In the genomic region with DNA sequence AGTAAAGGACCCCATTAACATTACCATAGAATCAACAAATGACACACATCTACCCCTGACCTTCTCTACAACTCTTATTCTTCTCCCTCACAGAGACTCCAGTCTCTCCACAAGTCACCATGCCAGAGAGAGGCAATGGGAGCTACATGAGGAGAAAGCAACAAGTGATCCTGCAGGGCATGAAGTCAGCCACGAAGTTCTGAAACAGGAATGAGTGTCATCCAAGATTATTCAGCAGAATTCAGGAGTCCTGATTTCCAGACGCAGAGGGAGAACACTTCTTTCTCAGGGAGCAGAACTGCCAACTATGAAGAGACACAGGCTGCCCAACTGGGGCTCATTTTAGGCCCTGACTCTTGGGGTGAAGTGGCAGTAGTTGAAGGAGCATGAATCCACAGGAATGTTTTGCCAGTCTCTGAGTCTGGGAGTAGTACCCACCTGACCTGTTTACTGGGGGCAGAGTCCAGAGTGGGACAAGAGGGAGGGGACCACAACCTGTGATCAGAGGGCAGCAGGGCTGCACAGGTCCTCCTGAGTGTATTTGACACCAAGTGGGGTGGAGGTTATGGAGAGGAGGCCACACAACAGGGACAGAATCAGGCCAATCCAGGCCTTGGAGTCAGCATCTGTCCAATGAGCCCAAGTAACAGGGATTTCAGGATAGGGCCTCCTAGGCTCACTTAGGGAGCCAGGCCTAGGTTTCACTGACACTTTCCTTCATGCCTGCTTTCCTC, we compare ENCODE assay signal across 9 cellular contexts. TPM values are rescaled to one million over a fixed set of nuclear protein-coding genes. Genes with fewer than 3 reads are reported as not detected.
DNase-seq lines count a peak whose midpoint lies in the region; ATAC-seq and TF ChIP-seq lines count a peak whose summit lies in the region.
"Had no signal": no experiment of that assay in that cellular context is flagged by ENCODE, and none has a peak within 500 bp of the region (broad histone marks: within the 10 kb centered on the region; RNA-seq: fewer than 3 reads in every experiment).

No MANE protein-coding gene starts in this region.

- H3K36me3 ChIP-seq in HUES64 (ENCODE audit: insufficient read depth, low read length) (peaks cover 8% of the 10 kb centered on the region), mucosa of rectum (ENCODE audit: control insufficient read depth in 2 of 2, insufficient read depth in 2 of 2, low read length in 2 of 2) (peaks cover 6 to 14% of the 10 kb centered on the region in 2 donors)

- no peaks in the 10 kb centered on the region for H3K9me3 ChIP-seq in HUES64 (ENCODE audit: insufficient read depth, low read depth, low read length)
- no peaks in the 10 kb centered on the region for H3K9me3 ChIP-seq in mucosa of rectum (ENCODE audit: control insufficient read depth in 2 of 2, low read length in 2 of 2)

- H3K9ac ChIP-seq in HUES64 (ENCODE audit: low read depth, low read length), result peak overlapping the region; percentile 39
- H3K9ac ChIP-seq in mucosa of rectum (ENCODE audit: low read depth in 1 of 2, low read length in 2 of 2), result peak overlapping the region; percentile 85 to 86

- peaks cover 18% of the 10 kb centered on the region for H3K4me1 ChIP-seq in HUES64 (ENCODE audit: insufficient read depth, low read length)
- H3K4me1 ChIP-seq in mucosa of rectum (ENCODE audit: control insufficient read depth in 2 of 2, insufficient read depth in 2 of 2, low read length in 2 of 2), result peaks cover 33 to 36% of the 10 kb centered on the region in 2 donors

- peak overlapping the region; percentile 64 for H3K4me3 ChIP-seq in HUES64 (ENCODE audit: low read length)
- peak overlapping the region; percentile 90 to 97 for H3K4me3 ChIP-seq in mucosa of rectum (ENCODE audit: low read length in 2 of 2)

- H3K27me3 ChIP-seq in HUES64 (ENCODE audit: insufficient read depth, low read length), result no peaks in the 10 kb centered on the region
- no peaks in the 10 kb centered on the region for H3K27me3 ChIP-seq in mucosa of rectum (ENCODE audit: control insufficient read depth in 2 of 2, insufficient read depth in 2 of 2, low read length in 2 of 2)

- H3K27ac ChIP-seq in 22Rv1, result peak overlapping the region; percentile 100
- peak overlapping the region; percentile 76; the same call in 1 of the 2 replicates for H3K27ac ChIP-seq in HUES64 (ENCODE audit: low read depth, low read length)
- peak overlapping the region; percentile 92 for H3K27ac ChIP-seq in caudate nucleus (ENCODE audit: low read depth, low read length)
- H3K27ac ChIP-seq in mucosa of rectum (ENCODE audit: low read depth in 2 of 2, low read length in 2 of 2), result peak overlapping the region; percentile 95

- WGBS in HUES64, result 87% methylated on average over 2 of the region's 2 CpGs

- TF ChIP-seq CTCF in 22Rv1 (IDR thresholded peaks at IDR 0.05), result no peak

- ATAC-seq in GM21515 (IDR thresholded peaks at IDR 0.05; ENCODE audit: unreplicated experiment) (no peak), HG02798 (IDR thresholded peaks at IDR 0.05; ENCODE audit: poor library complexity, unreplicated experiment) (no peak)

- DNase-seq in caudate nucleus (lab: John Stamatoyannopoulos, UW) (no peak), cerebellum (ENCODE audit: low spot score) (no peak), OCI-M1 (lab: John Stamatoyannopoulos, UW) (no peak)
- DNase-seq: NCI-H2029 had no signal

RNA-seq across cellular contexts. Expression of a gene that starts 2.4 kb away (rescaled TPM):
- polyA plus RNA-seq in HUES64 (2013, experiment 1 of 2), result 18.9 TPM
- polyA plus RNA-seq in HUES64 (2013, experiment 2 of 2), result 19.2 TPM
- total RNA-seq in cerebellum, result 119 TPM

RNA-seq across cellular contexts. Expression of a gene that starts 28.6 kb away (rescaled TPM):
- polyA plus RNA-seq in HUES64 (2013, experiment 1 of 2), result not detected
- polyA plus RNA-seq in HUES64 (2013, experiment 2 of 2), result not detected
- 0.54 TPM for total RNA-seq in cerebellum
